ENCODE assay signal across 16 cellular contexts in genomic region chr3:131973731-131974130, GRCh38.
"Had no signal": no experiment of that assay in that cellular context is flagged by ENCODE, and none has a peak within 500 bp of the region (broad histone marks: within the 10 kb centered on the region; RNA-seq: fewer than 3 reads in every experiment).

No MANE protein-coding gene starts in this region.

- DNase-seq: activated naive CD8-positive, alpha-beta T cell treated with anti-CD3 and anti-CD28 coated beads, Interleukin-2, amount 10 ng/mL, durations not matched to agents 7 days and 5 days; anterior cingulate cortex; foreskin fibroblast; hypothalamus; kidney glomerular epithelial cell; nephron progenitor cell; psoas muscle; right lobe of liver; upper lobe of left lung had no signal

- H3K4me1 ChIP-seq: psoas muscle, right lobe of liver, upper lobe of left lung had no signal

- H3K27ac Mint-ChIP-seq: activated naive CD8-positive, alpha-beta T cell treated with anti-CD3 and anti-CD28 coated beads, Interleukin-2, amount 10 ng/mL, durations not matched to agents 7 days and 5 days; activated T-helper 1 cell treated with anti-CD3 and anti-CD28 coated beads, Interleukin-12 subunit alpha, Interleukin-12 subunit beta, Interleukin-2, Interleukin-4 antibody, amounts not matched to agents 30 ng/mL and 10 ng/mL and 1 ng/mL, durations not matched to agents 14 hours and 24 hours and 36 hours; mesothelial cell of epicardium; stimulated activated naive CD8-positive, alpha-beta T cell treated with anti-CD3 and anti-CD28 coated beads, Interleukin-15, Interleukin-2, amounts not matched to agents 100 ng/mL and 50 ng/mL, for 24 hours had no signal

- H3K4me3 Mint-ChIP-seq: activated naive CD8-positive, alpha-beta T cell treated with anti-CD3 and anti-CD28 coated beads, Interleukin-2, amount 10 ng/mL, durations not matched to agents 7 days and 5 days; activated T-helper 1 cell treated with anti-CD3 and anti-CD28 coated beads, Interleukin-12 subunit alpha, Interleukin-12 subunit beta, Interleukin-2, Interleukin-4 antibody, amounts not matched to agents 30 ng/mL and 10 ng/mL and 1 ng/mL, durations not matched to agents 14 hours and 24 hours and 36 hours; mesothelial cell of epicardium; nephron progenitor cell; stimulated activated naive CD8-positive, alpha-beta T cell treated with anti-CD3 and anti-CD28 coated beads, Interleukin-15, Interleukin-2, amounts not matched to agents 100 ng/mL and 50 ng/mL, for 24 hours had no signal

- H3K36me3 Mint-ChIP-seq: activated naive CD8-positive, alpha-beta T cell treated with anti-CD3 and anti-CD28 coated beads, Interleukin-2, amount 10 ng/mL, durations not matched to agents 7 days and 5 days; mesothelial cell of epicardium had no signal

- H3K27me3 Mint-ChIP-seq: activated naive CD8-positive, alpha-beta T cell treated with anti-CD3 and anti-CD28 coated beads, Interleukin-2, amount 10 ng/mL, durations not matched to agents 7 days and 5 days; stimulated activated naive CD8-positive, alpha-beta T cell treated with anti-CD3 and anti-CD28 coated beads, Interleukin-15, Interleukin-2, amounts not matched to agents 100 ng/mL and 50 ng/mL, for 24 hours had no signal

- H3K4me3 ChIP-seq: cardiac muscle cell, psoas muscle, right lobe of liver, upper lobe of left lung had no signal

- H3K36me3 ChIP-seq: cardiac muscle cell, right lobe of liver, upper lobe of left lung had no signal

- H3K27me3 ChIP-seq: cardiac muscle cell, right lobe of liver, upper lobe of left lung had no signal

- H3K9me3 ChIP-seq: psoas muscle, right lobe of liver, upper lobe of left lung had no signal

- H3K4me1 Mint-ChIP-seq: activated naive CD8-positive, alpha-beta T cell treated with anti-CD3 and anti-CD28 coated beads, Interleukin-2, amount 10 ng/mL, durations not matched to agents 7 days and 5 days had no signal

- FAIRE-seq: colon had no signal

- H3K9me3 Mint-ChIP-seq: activated naive CD8-positive, alpha-beta T cell treated with anti-CD3 and anti-CD28 coated beads, Interleukin-2, amount 10 ng/mL, durations not matched to agents 7 days and 5 days; activated T-helper 1 cell treated with anti-CD3 and anti-CD28 coated beads, Interleukin-12 subunit alpha, Interleukin-12 subunit beta, Interleukin-2, Interleukin-4 antibody, amounts not matched to agents 30 ng/mL and 10 ng/mL and 1 ng/mL, durations not matched to agents 14 hours and 24 hours and 36 hours had no signal

- H3K27ac ChIP-seq: cardiac muscle cell, psoas muscle, right lobe of liver, upper lobe of left lung had no signal

- ATAC-seq: activated CD4-positive, CD25-positive, alpha-beta regulatory T cell treated with anti-CD3 and anti-CD28 coated beads, Interleukin-2, amount 50 U/mL, for 24 hours; esophagus mucosa; psoas muscle; right lobe of liver had no signal
